In genomic region chr1:169107673-169108160, GRCh38 we compare ENCODE assay signal across 8 cellular contexts. TPM values are rescaled to one million over a fixed set of nuclear protein-coding genes. Genes with fewer than 3 reads are reported as not detected.
DNase-seq lines count a peak whose midpoint lies in the region; ATAC-seq and TF ChIP-seq lines count a peak whose summit lies in the region.

No MANE protein-coding gene starts in this region.

- H3K4me3 ChIP-seq in GM23338, result peak overlapping the region; percentile 94
- peak overlapping the region; percentile 84 for H3K4me3 ChIP-seq in iPS-11a (ENCODE audit: low read depth, low read length)

- peak overlapping the region; percentile 88 for H3K4me3 Mint-ChIP-seq in GM23338
- peak overlapping the region; percentile 90 for H3K4me3 Mint-ChIP-seq in activated naive CD8-positive, alpha-beta T cell

- peaks cover 52% of the 10 kb centered on the region for H3K4me1 Mint-ChIP-seq in GM23338
- H3K4me1 Mint-ChIP-seq in activated naive CD8-positive, alpha-beta T cell (ENCODE audit: low read depth), result peaks cover 42% of the 10 kb centered on the region

- H3K79me2 ChIP-seq in GM23338 (replicated peaks; ENCODE audit: insufficient read depth), result peaks cover 59% of the 10 kb centered on the region

- H3K4me1 ChIP-seq in GM23338 (ENCODE audit: insufficient read depth), result peaks cover 46% of the 10 kb centered on the region

- no peak for TF ChIP-seq CTCF in 22Rv1 (IDR thresholded peaks at IDR 0.05)
- no peak for TF ChIP-seq CTCF in GM23338 (conservative IDR thresholded peaks at IDR 0.05; ENCODE audit: low read depth in 2 of 2)

- DNase-seq in GM23338 (ENCODE audit: low spot score) (no peak), NCI-H2029 (lab: John Stamatoyannopoulos, UW) (no peak)
- DNase-seq in stimulated activated CD4-positive, alpha-beta T cell treated with anti-CD3 and anti-CD28 coated beads, Interleukin-1b, Interleukin-23, amount 100 ng/mL, for 48 hours, result peak; percentile 44

- no peaks in the 10 kb centered on the region; the same call in 1 of the 2 replicates for H4K20me1 ChIP-seq in GM23338 (replicated peaks; ENCODE audit: insufficient read depth)

- H3K27me3 ChIP-seq in GM23338 (ENCODE audit: insufficient read depth), result peaks cover 7% of the 10 kb centered on the region; the same call in 1 of the 2 replicates

- no peak for ATAC-seq in GM23338
- ATAC-seq in GM18873 (IDR thresholded peaks at IDR 0.05; ENCODE audit: low FRiP score, unreplicated experiment), result no peak
- ATAC-seq in GM18520 (IDR thresholded peaks at IDR 0.05; ENCODE audit: unreplicated experiment), result no peak

- H3K36me3 ChIP-seq in GM23338 (ENCODE audit: insufficient read depth), result peaks cover 17% of the 10 kb centered on the region

- peak overlapping the region; percentile 79; the same call in 1 of the 2 replicates for H3K27ac Mint-ChIP-seq in GM23338
- H3K27ac Mint-ChIP-seq in activated naive CD8-positive, alpha-beta T cell, result peak overlapping the region; percentile 25

- H2AFZ ChIP-seq in GM23338, result no peak overlapping the region

- H3K9me3 Mint-ChIP-seq in GM23338, result peaks cover 4% of the 10 kb centered on the region; the same call in 1 of the 3 replicates
- no peaks in the 10 kb centered on the region for H3K9me3 Mint-ChIP-seq in activated naive CD8-positive, alpha-beta T cell (ENCODE audit: low read depth)

- H3K27ac ChIP-seq in 22Rv1, result peak overlapping the region; percentile 76
- no peak overlapping the region for H3K27ac ChIP-seq in GM23338 (ENCODE audit: low read depth)

- H3K27me3 Mint-ChIP-seq in GM23338 (ENCODE audit: insufficient read depth, low read depth, poor library complexity), result peaks cover 4% of the 10 kb centered on the region
- peaks cover 3% of the 10 kb centered on the region for H3K27me3 Mint-ChIP-seq in activated naive CD8-positive, alpha-beta T cell

- H3K9me2 ChIP-seq in GM23338 (ENCODE audit: insufficient read depth), result no peaks in the 10 kb centered on the region

- 0 out of 2 replicates have a peak, but pooled peaks cover 9% of the 10 kb centered on the region for H3F3A ChIP-seq in GM23338 (replicated peaks; ENCODE audit: low read depth)

- H3K36me3 Mint-ChIP-seq in GM23338 (ENCODE audit: low read depth), result peaks cover 25% of the 10 kb centered on the region
- peaks cover 3% of the 10 kb centered on the region for H3K36me3 Mint-ChIP-seq in activated naive CD8-positive, alpha-beta T cell

- H3K4me2 ChIP-seq in GM23338, result peak overlapping the region; percentile 94

TF ChIP-seq in GM23338, 12 proteins besides CTCF, POLR2A, EP300 and RAD21:
- TF ChIP-seq ETS1 (IDR thresholded peaks at IDR 0.05), result no peak
- TF ChIP-seq JUNB (IDR thresholded peaks at IDR 0.05; ENCODE audit: unreplicated experiment), result no peak
- no peak for TF ChIP-seq ZNF462 (CRISPR knock-in tag; IDR thresholded peaks at IDR 0.05)
- peak; percentile 36; the same call in 1 of the 2 replicates for TF ChIP-seq CREB1 (CRISPR knock-in tag; IDR thresholded peaks at IDR 0.05; ENCODE audit: low read depth)
TF ChIP-seq in GM23338: peak in this region for 1.

RNA-seq across cellular contexts. Expression of gene ATP1B1, which starts 1.2 kb away (rescaled TPM):
- 48.9 and 51.0 TPM in 2 replicates for total RNA-seq in GM23338 (2014; rRNA removed; shearing (Covaris generic))
- 69.2 and 73.4 TPM in 2 replicates for polyA plus RNA-seq in GM23338 (2016; fragmentation: Nextera tagmentation; extraction: Ambion mirVana)
